In genomic region chr12:13173537-13173936, GRCh38 we compare ENCODE assay signal across 8 cellular contexts. TPM values are rescaled to one million over a fixed set of nuclear protein-coding genes. Genes with fewer than 3 reads are reported as not detected.
DNase-seq lines count a peak whose midpoint lies in the region; ATAC-seq and TF ChIP-seq lines count a peak whose summit lies in the region.

No MANE protein-coding gene starts in this region.

- H3K9me2 ChIP-seq in PC-9 (ENCODE audit: insufficient read depth): no peaks in the 10 kb centered on the region

- H3K4me1 ChIP-seq in PC-9 (replicated peaks; ENCODE audit: insufficient read depth) (peaks cover 100% of the 10 kb centered on the region), esophagus (ENCODE audit: control insufficient read depth in 2 of 2, insufficient read depth in 2 of 2, low read length in 1 of 2) (peaks cover 2 to 15% of the 10 kb centered on the region in 2 donors), neural progenitor cell (peaks cover 31% of the 10 kb centered on the region)

- TF ChIP-seq CTCF in PC-9 (conservative IDR thresholded peaks at IDR 0.05) (no peak), neural progenitor cell (IDR thresholded peaks at IDR 0.05) (no peak)

- POLR2A ChIA-PET in PC-9 (lab: Charles Lee; ENCODE audit: unreplicated experiment): interaction anchor here (0.5 to 2.9 kb wide), 14 partner anchors 8 to 961 kb away, joined by 3 to 81 read pairs (median 6); partner anchors contain the start of gene EMP1

- WGBS in esophagus, 2 donors: 20 to 38% methylated on average over 6 of the region's 6 CpGs

- H2AFZ ChIP-seq in PC-9: no peak overlapping the region
- peak overlapping the region; percentile 23 for H2AFZ ChIP-seq in neural progenitor cell (replicated peaks)

- H3K27ac ChIP-seq in PC-9: peak overlapping the region; percentile 99
- peak overlapping the region; percentile 87 to 99 for H3K27ac ChIP-seq in esophagus (ENCODE audit: low read depth in 2 of 2, low read length in 1 of 2)
- peak overlapping the region; percentile 33 for H3K27ac ChIP-seq in neural progenitor cell

- H3F3A ChIP-seq in PC-9 (ENCODE audit: insufficient read depth, low read depth): peaks cover 58% of the 10 kb centered on the region
- peaks cover 4% of the 10 kb centered on the region for H3F3A ChIP-seq in neural progenitor cell (ENCODE audit: low read depth)

- H3K36me3 ChIP-seq in PC-9 (ENCODE audit: low read depth): no peaks in the 10 kb centered on the region
- H3K36me3 ChIP-seq in esophagus (ENCODE audit: control insufficient read depth in 2 of 2, insufficient read depth in 2 of 2, low read length in 1 of 2): no peaks in the 10 kb centered on the region
- no peaks in the 10 kb centered on the region for H3K36me3 ChIP-seq in neural progenitor cell

- H3K4me3 Mint-ChIP-seq in neural progenitor cell: no peak overlapping the region

- no peak overlapping the region for H3K9ac ChIP-seq in neural progenitor cell

- H3K36me3 Mint-ChIP-seq in neural progenitor cell: no peaks in the 10 kb centered on the region

- H3K9me3 ChIP-seq in PC-9 (ENCODE audit: insufficient read depth, low read depth): no peaks in the 10 kb centered on the region
- no peaks in the 10 kb centered on the region for H3K9me3 ChIP-seq in esophagus (ENCODE audit: control insufficient read depth in 2 of 2, insufficient read depth in 1 of 2, low read depth in 1 of 2, low read length in 1 of 2)
- H3K9me3 ChIP-seq in neural progenitor cell (ENCODE audit: low read depth): no peaks in the 10 kb centered on the region

- no peaks in the 10 kb centered on the region for H3K27me3 ChIP-seq in PC-9 (ENCODE audit: insufficient read depth, low read depth)
- H3K27me3 ChIP-seq in esophagus (ENCODE audit: control insufficient read depth in 1 of 2, insufficient read depth in 2 of 2, low read length in 2 of 2): no peaks in the 10 kb centered on the region
- no peaks in the 10 kb centered on the region for H3K27me3 ChIP-seq in neural progenitor cell

- peak overlapping the region; percentile 37; the same call in 1 of the 2 replicates for H3K4me3 ChIP-seq in PC-9
- H3K4me3 ChIP-seq in esophagus (ENCODE audit: low read depth in 1 of 2, low read length in 2 of 2): peak overlapping the region in 1 of 2 donors; percentile 11
- no peak overlapping the region for H3K4me3 ChIP-seq in neural progenitor cell

- H3K4me1 Mint-ChIP-seq in neural progenitor cell: peaks cover 54% of the 10 kb centered on the region

- H3K79me2 ChIP-seq in PC-9 (ENCODE audit: low read depth): no peaks in the 10 kb centered on the region
- H3K79me2 ChIP-seq in neural progenitor cell (ENCODE audit: low read depth): no peaks in the 10 kb centered on the region

- H3K9me3 Mint-ChIP-seq in neural progenitor cell: no peaks in the 10 kb centered on the region

- CTCF ChIA-PET in PC-9 (lab: Charles Lee): interaction anchor here (1.6 kb wide), 1 partner anchor 38 kb away, joined by 6 read pairs; no protein-coding TSS in a partner anchor

- BruUV-seq in PC-9 (replicated peaks; lab: Mats Ljungman, UMichigan): no TSS peak

- peak overlapping the region; percentile 77 for H3K4me2 ChIP-seq in PC-9
- peak overlapping the region; percentile 36 for H3K4me2 ChIP-seq in neural progenitor cell

- H3K27me3 Mint-ChIP-seq in neural progenitor cell (ENCODE audit: insufficient read depth, low read depth): peaks cover 2% of the 10 kb centered on the region

- ATAC-seq in HG02798 (IDR thresholded peaks at IDR 0.05; ENCODE audit: poor library complexity, unreplicated experiment): peak; percentile 88

- H3K27ac Mint-ChIP-seq in neural progenitor cell: peak overlapping the region; percentile 87

- DNase-seq in activated T-cell treated with anti-CD3 and anti-CD28 coated beads for 48 hours (ENCODE audit: low read depth): peak; percentile 28
- DNase-seq in activated T-cell treated with anti-CD3 and anti-CD28 coated beads, Interleukin-2, amount 50 U/mL, for 1 hour: no peak
- peak; percentile 93 to 97 for DNase-seq in PC-9
- DNase-seq in neural progenitor cell (ENCODE audit: low spot score): peak; percentile 50
- no peak for DNase-seq in DMS153 treated with DMSO at 0.1 percent for 48 hours (lab: John Stamatoyannopoulos, UW; ENCODE audit: unreplicated experiment)
- DNase-seq in DMS79 treated with DMSO at 0.1 percent for 48 hours (lab: John Stamatoyannopoulos, UW): no peak

- intact Hi-C loops in PC-9 (cut with micrococcal nuclease; ENCODE audit: unreplicated experiment): loop anchor here (1.0 to 10.0 kb wide), 8 partner anchors 8 to 449 kb away; partner anchors contain the start of gene EMP1

- H4K20me1 ChIP-seq in PC-9 (ENCODE audit: insufficient read depth) (no peaks in the 10 kb centered on the region), neural progenitor cell (ENCODE audit: low read depth) (no peaks in the 10 kb centered on the region)

RNA-seq across cellular contexts. Expression of gene EMP1, which starts 23.0 kb away (rescaled TPM):
- total RNA-seq in PC-9 (2021) (542 and 909 TPM in 2 replicates), neural progenitor cell (ENCODE audit: low replicate concordance) (0.43 TPM in 1 of 2 replicates, not detected in the other)
- 1,000 to 10,000 TPM; 1,597 to 1,599 TPM for polyA plus RNA-seq in esophagus

Comparison
In these comparisons a context has a peak if more than half of its experiments do, and no peak if none do; other contexts are left out.
1. DNase-seq: peak in activated T-cell treated with anti-CD3 and anti-CD28 coated beads for 48 hours (single experiment), PC-9 (2 of 2) and neural progenitor cell (single experiment); none in activated T-cell treated with anti-CD3 and anti-CD28 coated beads, Interleukin-2, amount 50 U/mL, for 1 hour (single experiment), DMS153 treated with DMSO at 0.1 percent for 48 hours (single experiment) and DMS79 treated with DMSO at 0.1 percent for 48 hours (single experiment).
2. H3K27ac ChIP-seq: peak in every context shown above with its lines; median percentile 99 in PC-9; 93 in esophagus; 33 in neural progenitor cell.
3. RNA of gene EMP1, which starts 23.0 kb away (total RNA-seq): 542 to 909 TPM in PC-9; 0.43 TPM in neural progenitor cell; every median in the first group is over 100 times any median in the second.